Comparison of ENCODE assay signal across 1 cellular context in the genomic region with DNA sequence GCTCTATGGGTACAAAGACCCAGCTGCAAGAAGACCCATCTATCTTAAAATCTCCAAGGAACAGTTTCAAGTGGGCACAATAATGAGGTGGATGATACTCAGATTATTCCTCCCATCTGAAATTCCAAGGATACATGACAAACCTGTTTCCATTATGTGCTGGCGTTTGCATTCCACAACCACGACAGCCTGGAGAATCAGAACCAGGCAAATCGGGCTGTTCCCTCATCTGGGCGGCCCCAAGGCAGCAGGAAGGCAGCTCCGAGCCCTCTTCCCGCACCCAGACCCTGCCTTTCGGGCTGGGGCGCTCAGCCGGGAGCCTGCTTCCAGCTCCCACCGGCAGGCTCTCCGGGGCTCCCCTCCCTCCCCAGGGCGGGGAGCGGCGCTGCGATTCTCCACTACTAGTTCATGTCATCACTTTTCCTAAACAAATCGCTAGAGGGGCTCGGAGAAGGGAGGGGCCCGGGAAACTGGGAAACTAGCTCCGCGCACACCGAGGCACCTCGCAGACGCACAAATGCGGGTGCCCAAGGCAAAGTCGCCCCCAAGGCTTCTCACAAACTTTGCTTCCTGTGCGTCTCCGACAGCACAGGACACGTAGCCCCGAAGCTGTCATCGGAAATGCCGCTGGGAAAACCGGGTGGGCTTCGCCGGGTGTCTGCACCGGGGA.
A peak's percentile ranks its signal among the peaks of the same experiment; 100 is the strongest.
TF ChIP-seq lines count a peak whose summit lies in the region.

A gene (minus strand): TSS at position 350 of the 670 bp plus-strand sequence. CDS start 197 bp downstream, at position 153.

TF ChIP-seq in GM12878, 131 proteins besides CTCF, POLR2A, EP300 and RAD21 (continued from another document):
- TF ChIP-seq, protein P1, sequence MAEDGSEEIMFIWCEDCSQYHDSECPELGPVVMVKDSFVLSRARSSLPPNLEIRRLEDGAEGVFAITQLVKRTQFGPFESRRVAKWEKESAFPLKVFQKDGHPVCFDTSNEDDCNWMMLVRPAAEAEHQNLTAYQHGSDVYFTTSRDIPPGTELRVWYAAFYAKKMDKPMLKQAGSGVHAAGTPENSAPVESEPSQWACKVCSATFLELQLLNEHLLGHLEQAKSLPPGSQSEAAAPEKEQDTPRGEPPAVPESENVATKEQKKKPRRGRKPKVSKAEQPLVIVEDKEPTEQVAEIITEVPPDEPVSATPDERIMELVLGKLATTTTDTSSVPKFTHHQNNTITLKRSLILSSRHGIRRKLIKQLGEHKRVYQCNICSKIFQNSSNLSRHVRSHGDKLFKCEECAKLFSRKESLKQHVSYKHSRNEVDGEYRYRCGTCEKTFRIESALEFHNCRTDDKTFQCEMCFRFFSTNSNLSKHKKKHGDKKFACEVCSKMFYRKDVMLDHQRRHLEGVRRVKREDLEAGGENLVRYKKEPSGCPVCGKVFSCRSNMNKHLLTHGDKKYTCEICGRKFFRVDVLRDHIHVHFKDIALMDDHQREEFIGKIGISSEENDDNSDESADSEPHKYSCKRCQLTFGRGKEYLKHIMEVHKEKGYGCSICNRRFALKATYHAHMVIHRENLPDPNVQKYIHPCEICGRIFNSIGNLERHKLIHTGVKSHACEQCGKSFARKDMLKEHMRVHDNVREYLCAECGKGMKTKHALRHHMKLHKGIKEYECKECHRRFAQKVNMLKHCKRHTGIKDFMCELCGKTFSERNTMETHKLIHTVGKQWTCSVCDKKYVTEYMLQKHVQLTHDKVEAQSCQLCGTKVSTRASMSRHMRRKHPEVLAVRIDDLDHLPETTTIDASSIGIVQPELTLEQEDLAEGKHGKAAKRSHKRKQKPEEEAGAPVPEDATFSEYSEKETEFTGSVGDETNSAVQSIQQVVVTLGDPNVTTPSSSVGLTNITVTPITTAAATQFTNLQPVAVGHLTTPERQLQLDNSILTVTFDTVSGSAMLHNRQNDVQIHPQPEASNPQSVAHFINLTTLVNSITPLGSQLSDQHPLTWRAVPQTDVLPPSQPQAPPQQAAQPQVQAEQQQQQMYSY (CRISPR knock-in tag; IDR thresholded peaks at IDR 0.05) = 0 out of 2 replicates have a peak, but pooled peaks have one; percentile 36
- TF ChIP-seq, protein P2, sequence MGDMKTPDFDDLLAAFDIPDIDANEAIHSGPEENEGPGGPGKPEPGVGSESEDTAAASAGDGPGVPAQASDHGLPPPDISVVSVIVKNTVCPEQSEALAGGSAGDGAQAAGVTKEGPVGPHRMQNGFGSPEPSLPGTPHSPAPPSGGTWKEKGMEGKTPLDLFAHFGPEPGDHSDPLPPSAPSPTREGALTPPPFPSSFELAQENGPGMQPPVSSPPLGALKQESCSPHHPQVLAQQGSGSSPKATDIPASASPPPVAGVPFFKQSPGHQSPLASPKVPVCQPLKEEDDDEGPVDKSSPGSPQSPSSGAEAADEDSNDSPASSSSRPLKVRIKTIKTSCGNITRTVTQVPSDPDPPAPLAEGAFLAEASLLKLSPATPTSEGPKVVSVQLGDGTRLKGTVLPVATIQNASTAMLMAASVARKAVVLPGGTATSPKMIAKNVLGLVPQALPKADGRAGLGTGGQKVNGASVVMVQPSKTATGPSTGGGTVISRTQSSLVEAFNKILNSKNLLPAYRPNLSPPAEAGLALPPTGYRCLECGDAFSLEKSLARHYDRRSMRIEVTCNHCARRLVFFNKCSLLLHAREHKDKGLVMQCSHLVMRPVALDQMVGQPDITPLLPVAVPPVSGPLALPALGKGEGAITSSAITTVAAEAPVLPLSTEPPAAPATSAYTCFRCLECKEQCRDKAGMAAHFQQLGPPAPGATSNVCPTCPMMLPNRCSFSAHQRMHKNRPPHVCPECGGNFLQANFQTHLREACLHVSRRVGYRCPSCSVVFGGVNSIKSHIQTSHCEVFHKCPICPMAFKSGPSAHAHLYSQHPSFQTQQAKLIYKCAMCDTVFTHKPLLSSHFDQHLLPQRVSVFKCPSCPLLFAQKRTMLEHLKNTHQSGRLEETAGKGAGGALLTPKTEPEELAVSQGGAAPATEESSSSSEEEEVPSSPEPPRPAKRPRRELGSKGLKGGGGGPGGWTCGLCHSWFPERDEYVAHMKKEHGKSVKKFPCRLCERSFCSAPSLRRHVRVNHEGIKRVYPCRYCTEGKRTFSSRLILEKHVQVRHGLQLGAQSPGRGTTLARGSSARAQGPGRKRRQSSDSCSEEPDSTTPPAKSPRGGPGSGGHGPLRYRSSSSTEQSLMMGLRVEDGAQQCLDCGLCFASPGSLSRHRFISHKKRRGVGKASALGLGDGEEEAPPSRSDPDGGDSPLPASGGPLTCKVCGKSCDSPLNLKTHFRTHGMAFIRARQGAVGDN (IDR thresholded peaks at IDR 0.05) = 0 out of 2 replicates have a peak, but pooled peaks have one; percentile 57
